In the genomic region with DNA sequence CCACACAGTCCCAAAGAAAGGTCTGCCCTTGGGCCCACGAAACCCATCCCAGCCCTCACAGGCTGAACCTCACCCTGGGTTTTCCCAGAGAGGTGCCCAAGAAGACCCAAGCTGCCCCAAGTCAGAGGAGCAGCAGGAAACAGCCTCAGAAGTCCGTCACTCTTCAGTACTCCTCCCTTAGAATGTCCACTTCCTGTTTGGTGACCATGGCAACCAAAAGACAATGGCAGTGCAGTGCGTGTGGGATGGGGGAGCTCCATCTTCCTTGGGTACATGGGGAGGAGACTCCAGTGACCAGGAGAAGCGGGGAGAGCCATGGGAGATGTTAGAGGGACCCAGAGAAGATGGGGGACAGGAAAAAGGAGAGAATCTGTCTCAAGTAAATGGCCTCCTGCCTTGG, we compare ENCODE assay signal across 8 cellular contexts. TPM values are rescaled to one million over a fixed set of nuclear protein-coding genes. Genes with fewer than 3 reads are reported as not detected.
A peak's percentile ranks its signal among the peaks of the same experiment; 100 is the strongest.
DNase-seq lines count a peak whose midpoint lies in the region; ATAC-seq, FAIRE-seq and TF ChIP-seq lines count a peak whose summit lies in the region.

No MANE protein-coding gene starts in this region.

- CTCF ChIA-PET in endothelial cell of umbilical vein (lab: Charles Lee) = interaction anchor here (0.6 to 1.6 kb wide), 6 partner anchors 10 to 328 kb away, joined by 3 to 6 read pairs (median 4); no protein-coding TSS in a partner anchor
- CTCF ChIA-PET in PC-9 (lab: Charles Lee) = interaction anchor here (0.9 kb wide), 1 partner anchor 13 kb away, joined by 3 read pairs; no protein-coding TSS in a partner anchor

- dilution Hi-C loops in endothelial cell of umbilical vein (cut with MboI; ENCODE audit: extremely low pct_ligation_motif_present, low sequenced_read_pairs) = no loop called here

- no peak for TF ChIP-seq POLR2A in endothelial cell of umbilical vein (IDR thresholded peaks at IDR 0.05; ENCODE audit: low read depth, low read length)

- H3K27me3 ChIP-seq in endothelial cell of umbilical vein (ENCODE audit: control insufficient read depth in 2 of 2, insufficient read depth in 2 of 2, low read length in 2 of 2) (no peaks in the 10 kb centered on the region), osteoblast (ENCODE audit: insufficient read depth, low read length) (no peaks in the 10 kb centered on the region), PC-9 (ENCODE audit: insufficient read depth, low read depth) (no peaks in the 10 kb centered on the region)

- peak overlapping the region; percentile 56 for H3K27ac ChIP-seq in endothelial cell of umbilical vein (ENCODE audit: insufficient read depth, low read depth, low read length)
- no peak overlapping the region for H3K27ac ChIP-seq in osteoblast (ENCODE audit: low read depth, low read length)
- H3K27ac ChIP-seq in PC-9 = no peak overlapping the region

- H3K4me1 ChIP-seq in endothelial cell of umbilical vein (ENCODE audit: control insufficient read depth, extremely low read depth, insufficient read depth, low read length) = peaks cover 9% of the 10 kb centered on the region
- H3K4me1 ChIP-seq in osteoblast (ENCODE audit: insufficient read depth, low read length) = peaks cover 2% of the 10 kb centered on the region
- peaks cover 16% of the 10 kb centered on the region for H3K4me1 ChIP-seq in PC-9 (replicated peaks; ENCODE audit: insufficient read depth)

- H3K9me3 ChIP-seq in endothelial cell of umbilical vein (replicated peaks; ENCODE audit: control insufficient read depth, insufficient read depth, low read length) (no peaks in the 10 kb centered on the region), osteoblast (ENCODE audit: low read depth, low read length) (no peaks in the 10 kb centered on the region), PC-9 (ENCODE audit: insufficient read depth, low read depth) (no peaks in the 10 kb centered on the region)

- POLR2A ChIA-PET in endothelial cell of umbilical vein (lab: Charles Lee) (interaction anchor here (0.5 kb wide), 1 partner anchor 202 kb away, joined by 3 read pairs; no protein-coding TSS in a partner anchor), PC-9 (lab: Charles Lee; ENCODE audit: unreplicated experiment) (no interaction called here)

- H3F3A ChIP-seq in PC-9 (ENCODE audit: insufficient read depth, low read depth) = peaks cover 10% of the 10 kb centered on the region; the same call in 1 of the 2 replicates

- H3K9me1 ChIP-seq in endothelial cell of umbilical vein (replicated peaks; ENCODE audit: control insufficient read depth, extremely low read depth, insufficient read depth, low read length) = no peaks in the 10 kb centered on the region

- ATAC-seq in HG02852 (IDR thresholded peaks at IDR 0.05; ENCODE audit: unreplicated experiment) = no peak

- TF ChIP-seq CTCF in endothelial cell of umbilical vein (IDR thresholded peaks at IDR 0.05; ENCODE audit: extremely low read depth in 1 of 2, insufficient read depth in 1 of 2, low read depth in 1 of 2, low read length in 2 of 2) (no peak), osteoblast (IDR thresholded peaks at IDR 0.05; ENCODE audit: extremely low read depth, low read depth, low read length) (no peak), PC-9 (conservative IDR thresholded peaks at IDR 0.05) (no peak)

- peak; percentile 90 for FAIRE-seq in endothelial cell of umbilical vein (lab: Jason Lieb, UNC)

- BruUV-seq in endothelial cell of umbilical vein (replicated peaks; lab: Mats Ljungman, UMichigan) (no TSS peak), PC-9 (replicated peaks; lab: Mats Ljungman, UMichigan) (no TSS peak)

- peak overlapping the region; percentile 66 for H2AFZ ChIP-seq in endothelial cell of umbilical vein (ENCODE audit: low read depth, low read length)
- peak overlapping the region; percentile 64 for H2AFZ ChIP-seq in osteoblast (ENCODE audit: low read length)
- H2AFZ ChIP-seq in PC-9 = no peak overlapping the region

- no peaks in the 10 kb centered on the region for H3K9me2 ChIP-seq in PC-9 (ENCODE audit: insufficient read depth)

- intact Hi-C loops in endothelial cell of umbilical vein (cut with micrococcal nuclease) (loop anchor here (1.0 kb wide), 1 partner anchor 22 kb away; no protein-coding TSS in a partner anchor), PC-9 (cut with micrococcal nuclease; ENCODE audit: unreplicated experiment) (no loop called here)

- peak; percentile 53 for DNase-seq in NCI-H510A treated with DMSO at 0.1 percent for 48 hours (lab: John Stamatoyannopoulos, UW)
- no peak for DNase-seq in NCI-H510A (lab: John Stamatoyannopoulos, UW)
- DNase-seq in NCI-H69 (lab: John Stamatoyannopoulos, UW) = peak; percentile 80
- peak; percentile 76 for DNase-seq in endothelial cell of umbilical vein (ENCODE audit: low read depth, low spot score)
- peak; percentile 43 for DNase-seq in osteoblast (ENCODE audit: insufficient read length, low spot score, missing footprints)
- DNase-seq in NCI-H2171 (lab: John Stamatoyannopoulos, UW) = no peak
- DNase-seq in PC-9 = no peak

- no peaks in the 10 kb centered on the region for H4K20me1 ChIP-seq in endothelial cell of umbilical vein (replicated peaks; ENCODE audit: control insufficient read depth, extremely low read depth, insufficient read depth, low read length)
- H4K20me1 ChIP-seq in osteoblast (ENCODE audit: insufficient read depth, low read length) = no peaks in the 10 kb centered on the region
- no peaks in the 10 kb centered on the region for H4K20me1 ChIP-seq in PC-9 (ENCODE audit: insufficient read depth)

- H3K9ac ChIP-seq in endothelial cell of umbilical vein (replicated peaks; ENCODE audit: extremely low read depth, insufficient read depth, low read length) = no peak overlapping the region

- H3K4me2 ChIP-seq in endothelial cell of umbilical vein (ENCODE audit: insufficient read depth, low read length) = no peak overlapping the region
- no peak overlapping the region for H3K4me2 ChIP-seq in osteoblast (ENCODE audit: insufficient read depth, low read length)
- H3K4me2 ChIP-seq in PC-9 = no peak overlapping the region

- H3K4me3 ChIP-seq in endothelial cell of umbilical vein (replicated peaks in 1 of 3; ENCODE audit: insufficient read depth in 1 of 3, low read depth in 1 of 3, low read length in 3 of 3) = no peak overlapping the region
- H3K4me3 ChIP-seq in osteoblast (ENCODE audit: insufficient read depth, low read length) = no peak overlapping the region
- no peak overlapping the region for H3K4me3 ChIP-seq in PC-9

- H3K36me3 ChIP-seq in endothelial cell of umbilical vein (ENCODE audit: control insufficient read depth in 2 of 2, extremely low read depth in 1 of 2, insufficient read depth in 2 of 2, low read length in 2 of 2) (no peaks in the 10 kb centered on the region), osteoblast (ENCODE audit: insufficient read depth, low read length) (no peaks in the 10 kb centered on the region), PC-9 (ENCODE audit: low read depth) (no peaks in the 10 kb centered on the region)

- no peaks in the 10 kb centered on the region for H3K79me2 ChIP-seq in endothelial cell of umbilical vein (ENCODE audit: control insufficient read depth, insufficient read depth, low read length)
- H3K79me2 ChIP-seq in osteoblast (ENCODE audit: insufficient read depth, low read length) = no peaks in the 10 kb centered on the region
- no peaks in the 10 kb centered on the region for H3K79me2 ChIP-seq in PC-9 (ENCODE audit: low read depth)

TF ChIP-seq in endothelial cell of umbilical vein, 7 proteins besides CTCF, POLR2A, EP300 and RAD21:
- TF ChIP-seq GATA2 (IDR thresholded peaks at IDR 0.05; ENCODE audit: insufficient read depth, insufficient read length, low read depth, low read length) (no peak), EZH2 (IDR thresholded peaks at IDR 0.05; ENCODE audit: borderline replicate concordance, low read depth, low read length, severe bottlenecking) (no peak), POLR2AphosphoS5 (IDR thresholded peaks at IDR 0.05; ENCODE audit: insufficient read depth, low read depth, low read length) (no peak), MAX (IDR thresholded peaks at IDR 0.05; ENCODE audit: insufficient read depth, insufficient read length) (no peak), MYC (IDR thresholded peaks at IDR 0.05; ENCODE audit: low read depth, low read length) (no peak), FOS (IDR thresholded peaks at IDR 0.05; ENCODE audit: borderline replicate concordance, insufficient read depth, low read length) (no peak), JUN (IDR thresholded peaks at IDR 0.05; ENCODE audit: borderline replicate concordance, insufficient read depth, insufficient read length, low read depth) (peak; percentile 3)

RNA-seq across cellular contexts. Expression of gene SELPLG, which starts 11.3 kb away (rescaled TPM):
- total RNA-seq in endothelial cell of umbilical vein (0.62 and 1.2 TPM in 2 replicates), osteoblast (1.1 and 1.2 TPM in 2 replicates), PC-9 (2021) (0.35 and 0.96 TPM in 2 replicates)
- polyA plus RNA-seq in endothelial cell of umbilical vein = 1.0 and 1.8 TPM in 2 replicates
- polyA plus RNA-seq in endothelial cell of umbilical vein (2011; cell fraction: cytosol; rRNA removed) = 0.52 and 0.71 TPM in 2 replicates
- 1.0 and 1.6 TPM in 2 replicates for polyA plus RNA-seq in endothelial cell of umbilical vein (2011; cell fraction: nucleus; rRNA removed)
- polyA plus RNA-seq in endothelial cell of umbilical vein (2012) = 0.29 and 0.68 TPM in 2 replicates
- 0.34 and 0.62 TPM in 2 replicates for polyA minus RNA-seq in endothelial cell of umbilical vein
- polyA minus RNA-seq in endothelial cell of umbilical vein (2011; cell fraction: cytosol; rRNA and poly(A)+ RNA removed) = 1.1 TPM
- 0.53 and 0.91 TPM in 2 replicates for polyA minus RNA-seq in endothelial cell of umbilical vein (2011; cell fraction: nucleus; rRNA and poly(A)+ RNA removed)

RNA-seq across cellular contexts. Expression of gene TMEM119, which starts 24.5 kb away (rescaled TPM):
- total RNA-seq in endothelial cell of umbilical vein (not detected in 2 replicates), osteoblast (359 and 362 TPM in 2 replicates), PC-9 (2021) (not detected in 2 replicates)
- polyA plus RNA-seq in endothelial cell of umbilical vein = not detected in 2 replicates
- not detected in 2 replicates for polyA plus RNA-seq in endothelial cell of umbilical vein (2011; cell fraction: cytosol; rRNA removed)
- polyA plus RNA-seq in endothelial cell of umbilical vein (2011; cell fraction: nucleus; rRNA removed) = not detected in 2 replicates
- not detected in 2 replicates for polyA plus RNA-seq in endothelial cell of umbilical vein (2012)
- not detected in 2 replicates for polyA minus RNA-seq in endothelial cell of umbilical vein
- not detected for polyA minus RNA-seq in endothelial cell of umbilical vein (2011; cell fraction: cytosol; rRNA and poly(A)+ RNA removed)
- not detected in 2 replicates for polyA minus RNA-seq in endothelial cell of umbilical vein (2011; cell fraction: nucleus; rRNA and poly(A)+ RNA removed)

Comparison
In these comparisons a context has a peak if more than half of its experiments do, and no peak if none do; other contexts are left out.
1. DNase-seq: peak in NCI-H510A treated with DMSO at 0.1 percent for 48 hours (single experiment), NCI-H69 (single experiment), endothelial cell of umbilical vein (single experiment) and osteoblast (single experiment); none in NCI-H510A (single experiment), NCI-H2171 (single experiment) and PC-9 (0 of 2).
2. RNA of gene TMEM119, which starts 24.5 kb away (total RNA-seq): 359 to 362 TPM in osteoblast; not detected in endothelial cell of umbilical vein and not detected in PC-9; every median in the first group is over 100 times any median in the second.